11 cellular contexts compared by ENCODE assay signal in the genomic region with DNA sequence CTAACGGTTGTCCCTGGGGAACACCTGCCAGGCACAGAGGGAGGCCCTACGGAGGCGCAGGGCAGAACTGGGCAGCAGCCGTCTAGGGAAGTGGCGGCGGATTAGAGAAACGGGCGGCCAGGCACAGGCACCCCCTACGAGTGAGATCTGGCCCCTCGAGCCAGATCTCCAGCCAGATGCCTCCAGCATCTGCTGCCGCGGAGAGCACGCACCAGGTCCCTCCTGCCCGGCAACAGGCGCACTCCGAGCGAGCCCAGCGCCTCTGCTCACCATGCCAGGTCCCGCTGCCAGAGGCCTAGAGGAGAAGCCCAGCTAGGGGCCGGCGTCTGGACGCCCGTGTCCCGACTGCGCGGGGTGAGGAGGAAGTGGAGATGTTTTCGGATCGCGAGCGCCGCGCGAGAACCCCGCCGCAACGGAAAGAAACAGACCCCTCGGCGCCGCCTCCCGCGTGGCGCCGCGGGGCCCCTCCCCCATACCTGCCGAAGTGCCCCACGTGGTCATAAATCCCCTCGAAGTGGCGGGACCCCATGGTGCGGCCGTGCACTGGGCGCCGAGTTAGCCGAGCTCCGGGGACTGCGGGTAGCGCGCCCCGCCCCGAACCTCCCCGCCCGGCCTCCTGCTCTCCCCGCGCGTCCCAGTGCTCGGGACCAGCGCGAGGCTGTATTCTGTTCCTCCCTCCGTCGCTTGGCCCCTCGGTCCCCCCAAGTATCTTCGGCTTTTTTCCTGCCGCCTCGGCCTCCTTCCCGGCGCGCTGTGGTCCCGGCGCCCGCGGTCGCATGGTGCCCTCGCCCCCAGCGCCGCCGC. TPM values are rescaled to one million over a fixed set of nuclear protein-coding genes. Genes with fewer than 3 reads are reported as not detected.
A peak's percentile ranks its signal among the peaks of the same experiment; 100 is the strongest.
DNase-seq lines count a peak whose midpoint lies in the region; ATAC-seq, FAIRE-seq and TF ChIP-seq lines count a peak whose summit lies in the region.
"Had no signal": no experiment of that assay in that cellular context is flagged by ENCODE, and none has a peak within 500 bp of the region (broad histone marks: within the 10 kb centered on the region; RNA-seq: fewer than 3 reads in every experiment).

A gene with protein sequence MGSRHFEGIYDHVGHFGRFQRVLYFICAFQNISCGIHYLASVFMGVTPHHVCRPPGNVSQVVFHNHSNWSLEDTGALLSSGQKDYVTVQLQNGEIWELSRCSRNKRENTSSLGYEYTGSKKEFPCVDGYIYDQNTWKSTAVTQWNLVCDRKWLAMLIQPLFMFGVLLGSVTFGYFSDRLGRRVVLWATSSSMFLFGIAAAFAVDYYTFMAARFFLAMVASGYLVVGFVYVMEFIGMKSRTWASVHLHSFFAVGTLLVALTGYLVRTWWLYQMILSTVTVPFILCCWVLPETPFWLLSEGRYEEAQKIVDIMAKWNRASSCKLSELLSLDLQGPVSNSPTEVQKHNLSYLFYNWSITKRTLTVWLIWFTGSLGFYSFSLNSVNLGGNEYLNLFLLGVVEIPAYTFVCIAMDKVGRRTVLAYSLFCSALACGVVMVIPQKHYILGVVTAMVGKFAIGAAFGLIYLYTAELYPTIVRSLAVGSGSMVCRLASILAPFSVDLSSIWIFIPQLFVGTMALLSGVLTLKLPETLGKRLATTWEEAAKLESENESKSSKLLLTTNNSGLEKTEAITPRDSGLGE (minus strand): TSS at position 568 of the 804 bp plus-strand sequence. CDS start 39 bp downstream, at position 529.

- H3K27ac Mint-ChIP-seq in CD8-positive, alpha-beta T cell, result no peak within 1 kb of the TSS

- H3K4me3 Mint-ChIP-seq in CD8-positive, alpha-beta T cell, result peak within 1 kb of the TSS; percentile 22

- no peak for TF ChIP-seq CTCF in CD8-positive, alpha-beta T cell (IDR thresholded peaks at IDR 0.05)
- TF ChIP-seq CTCF in pancreas (IDR thresholded peaks at IDR 0.05), result no peak

- no peak within 1 kb of the TSS for H3K27ac ChIP-seq in CD8-positive, alpha-beta T cell (ENCODE audit: low read depth, low read length)
- H3K27ac ChIP-seq in pancreas, result no peak within 1 kb of the TSS

- intact Hi-C loops in CD8-positive, alpha-beta T cell (cut with DNase I, micrococcal nuclease), result no loop called here
- intact Hi-C loops in pancreas (cut with DNase I), result no loop called here

- H3K27me3 Mint-ChIP-seq in CD8-positive, alpha-beta T cell (ENCODE audit: low read depth), result peaks cover 33% of the 10 kb centered on the region

- no peak for DNase-seq in CD8-positive, alpha-beta T cell
- DNase-seq in NCI-H774 (lab: John Stamatoyannopoulos, UW) (peak; percentile 15), pancreas (peak in 2 of 6 donors; percentile 58 to 63), H4 (ENCODE audit: low spot score) (no peak), inferior parietal cortex (ENCODE audit: extremely low spot score) (no peak), HTR-8/SVneo (ENCODE audit: insufficient read length, low spot score) (no peak)
- DNase-seq: activated gamma-delta T cell treated with Interleukin-2 at 50 U/mL for 16 hours had no signal

- H3K4me3 ChIP-seq in CD8-positive, alpha-beta T cell (ENCODE audit: low read depth, low read length), result no peak within 1 kb of the TSS
- H3K4me3 ChIP-seq in pancreas, result peak within 1 kb of the TSS in 2 of 4 donors; percentile 7 to 37

- ATAC-seq in CD8-positive, alpha-beta T cell, result no peak
- ATAC-seq in esophagus mucosa (peak; percentile 46), pancreas (peak in 3 of 4 donors; percentile 41 to 63 (median 61)), HG02610 (IDR thresholded peaks at IDR 0.05; ENCODE audit: unreplicated experiment) (no peak)

- CTCF ChIA-PET in CD8-positive, alpha-beta T cell (lab: Charles Lee), result no interaction called here

- no peaks in the 10 kb centered on the region for H3K9me3 Mint-ChIP-seq in CD8-positive, alpha-beta T cell

- H3K4me1 ChIP-seq in CD8-positive, alpha-beta T cell (ENCODE audit: insufficient read depth, low read length), result peaks cover 7% of the 10 kb centered on the region
- H3K4me1 ChIP-seq in pancreas, result no peaks in the 10 kb centered on the region

- 5 to 7% methylated on average over 60 to 84 of the region's 85 CpGs for WGBS in pancreas, 2 donors

- no peaks in the 10 kb centered on the region for H3K9me3 ChIP-seq in CD8-positive, alpha-beta T cell (ENCODE audit: low read length)
- H3K9me3 ChIP-seq in pancreas, result no peaks in the 10 kb centered on the region

- POLR2A ChIA-PET in CD8-positive, alpha-beta T cell (lab: Charles Lee), result no interaction called here

- FAIRE-seq in pancreas (lab: Jason Lieb, UNC), result no peak
- FAIRE-seq in HTR-8/SVneo (lab: Jason Lieb, UNC), result no peak
- FAIRE-seq: GM18507 had no signal

- no peaks in the 10 kb centered on the region for H3K36me3 Mint-ChIP-seq in CD8-positive, alpha-beta T cell

- no peaks in the 10 kb centered on the region for H3K36me3 ChIP-seq in CD8-positive, alpha-beta T cell (ENCODE audit: insufficient read depth, low read length)
- H3K36me3 ChIP-seq in pancreas, result no peaks in the 10 kb centered on the region

- H3K4me1 Mint-ChIP-seq in CD8-positive, alpha-beta T cell (ENCODE audit: low read depth), result peaks cover 11% of the 10 kb centered on the region

- no peaks in the 10 kb centered on the region for H3K27me3 ChIP-seq in CD8-positive, alpha-beta T cell (ENCODE audit: insufficient read depth, low read length)
- H3K27me3 ChIP-seq in pancreas, result no peaks in the 10 kb centered on the region

RNA-seq across cellular contexts. Expression of the gene that starts here (rescaled TPM):
- total RNA-seq in CD8-positive, alpha-beta T cell, result not detected
- not detected for total RNA-seq in esophagus mucosa
- under 1 TPM in 2 of 6 donors, not detected in 4; 0.22 to 0.35 TPM for total RNA-seq in pancreas
- under 1 TPM in 1 of 2 donors, not detected in 1; 0.26 TPM for polyA plus RNA-seq in pancreas
- total RNA-seq in H4 (2014; rRNA removed; shearing (Covaris generic)), result not detected in 2 replicates
- total RNA-seq: LHCN-M2 had no signal

Comparison
In these comparisons a context has a peak if more than half of its experiments do, and no peak if none do; other contexts are left out.
1. Peak in ATAC-seq in esophagus mucosa; RNA of the gene not detected or under 1 TPM.
2. Peak in ATAC-seq in pancreas; RNA of the gene not detected or under 1 TPM.